Comparison of ENCODE assay signal across 1 cellular context in genomic region chr2:161028581-161028980, GRCh38.
TF ChIP-seq lines count a peak whose summit lies in the region.

No MANE protein-coding gene starts in this region.

TF ChIP-seq in SK-N-SH, 30 proteins besides CTCF, POLR2A, EP300 and RAD21 (continued from another document):
- no peak for TF ChIP-seq TCF12 (IDR thresholded peaks at IDR 0.05)
- no peak for TF ChIP-seq TEAD4 (IDR thresholded peaks at IDR 0.05; ENCODE audit: borderline replicate concordance, insufficient read depth)
- no peak for TF ChIP-seq REST (IDR thresholded peaks at IDR 0.05; ENCODE audit: low read depth, low read length)
- no peak for TF ChIP-seq USF2 (IDR thresholded peaks at IDR 0.05; ENCODE audit: borderline replicate concordance, low read depth, low read length)
- TF ChIP-seq NRF1 (IDR thresholded peaks at IDR 0.05; ENCODE audit: low read depth, low read length), result no peak
- no peak for TF ChIP-seq GATA2 (CRISPR knock-in tag; IDR thresholded peaks at IDR 0.05)
- TF ChIP-seq MAX (IDR thresholded peaks at IDR 0.05; ENCODE audit: low read depth), result no peak
- TF ChIP-seq FOSL2 (IDR thresholded peaks at IDR 0.05; ENCODE audit: borderline replicate concordance, low read depth), result no peak
- TF ChIP-seq SIN3A (IDR thresholded peaks at IDR 0.05; ENCODE audit: borderline replicate concordance, low read depth, low read length), result no peak
- TF ChIP-seq NFIC (IDR thresholded peaks at IDR 0.05; ENCODE audit: borderline replicate concordance), result no peak
- TF ChIP-seq MXI1 (IDR thresholded peaks at IDR 0.05; ENCODE audit: low read depth, low read length), result no peak
- no peak for TF ChIP-seq SMC3 (IDR thresholded peaks at IDR 0.05; ENCODE audit: low read depth, low read length)
- no peak for TF ChIP-seq POLR2AphosphoS5 (IDR thresholded peaks at IDR 0.05; ENCODE audit: low read depth, low read length)
- no peak for TF ChIP-seq PBX3 (IDR thresholded peaks at IDR 0.05)
- no peak for TF ChIP-seq FOXJ3 (CRISPR knock-in tag; IDR thresholded peaks at IDR 0.05)
- TF ChIP-seq FOXM1 (IDR thresholded peaks at IDR 0.05; ENCODE audit: low read depth), result no peak
- no peak for TF ChIP-seq RCOR1 (IDR thresholded peaks at IDR 0.05; ENCODE audit: low read length)
